In genomic region chr1:67686272-67687197, GRCh38 we compare ENCODE assay signal across 8 cellular contexts. TPM values are rescaled to one million over a fixed set of nuclear protein-coding genes. Genes with fewer than 3 reads are reported as not detected.
DNase-seq lines count a peak whose midpoint lies in the region; ATAC-seq and TF ChIP-seq lines count a peak whose summit lies in the region.

No MANE protein-coding gene starts in this region.

- H3K36me3 Mint-ChIP-seq in activated T-helper 17 cell treated with anti-CD3 and anti-CD28 coated beads, Interleukin-2, amount 50 U/mL, for 72 hours (ENCODE audit: low read depth), result peaks cover 69% of the 10 kb centered on the region
- H3K36me3 Mint-ChIP-seq in natural killer cell, result no peaks in the 10 kb centered on the region

- peak overlapping the region; percentile 97 for H3K27ac ChIP-seq in subcutaneous abdominal adipose tissue (ENCODE audit: low read depth, low read length)

- DNase-seq in DMS79 treated with DMSO at 0.1 percent for 48 hours (lab: John Stamatoyannopoulos, UW), result peak; percentile 74
- peak; percentile 46 for DNase-seq in KG1 (lab: John Stamatoyannopoulos, UW)
- DNase-seq in RKO (ENCODE audit: low spot score), result peak; percentile 99
- DNase-seq in fibroblast of peridontal ligament (ENCODE audit: extremely low read depth), result peak; percentile 98
- DNase-seq in natural killer cell, result peak; percentile 56

- no peaks in the 10 kb centered on the region for H3K27me3 ChIP-seq in subcutaneous abdominal adipose tissue (ENCODE audit: control insufficient read depth in 5 of 5, insufficient read depth in 4 of 5, low read length in 5 of 5)

- peak overlapping the region; percentile 97 for H3K27ac Mint-ChIP-seq in activated T-helper 17 cell treated with anti-CD3 and anti-CD28 coated beads, Interleukin-2, amount 50 U/mL, for 72 hours
- peak overlapping the region; percentile 81 to 94 for H3K27ac Mint-ChIP-seq in natural killer cell

- peaks cover 28% of the 10 kb centered on the region for H3K4me1 Mint-ChIP-seq in activated T-helper 17 cell treated with anti-CD3 and anti-CD28 coated beads, Interleukin-2, amount 50 U/mL, for 72 hours
- peaks cover 24 to 32% of the 10 kb centered on the region in 2 donors for H3K4me1 Mint-ChIP-seq in natural killer cell

- H3K4me1 ChIP-seq in subcutaneous abdominal adipose tissue (ENCODE audit: control insufficient read depth in 5 of 5, insufficient read depth in 5 of 5, low read length in 5 of 5), result peaks cover 4 to 41% (median 23%) of the 10 kb centered on the region in 5 donors

- peak overlapping the region; percentile 41 to 91 (median 85) for H3K9ac ChIP-seq in subcutaneous abdominal adipose tissue (ENCODE audit: low read length in 5 of 5)

- ATAC-seq in GM21737 (IDR thresholded peaks at IDR 0.05; ENCODE audit: unreplicated experiment), result peak; percentile 26
- ATAC-seq in activated T-helper 17 cell treated with anti-CD3 and anti-CD28 coated beads, Interleukin-2, amount 50 U/mL, for 72 hours (replicated peaks), result peak; percentile 50
- ATAC-seq in natural killer cell, result peak; percentile 9 to 12 (median 9)

- no peaks in the 10 kb centered on the region for H3K27me3 Mint-ChIP-seq in activated T-helper 17 cell treated with anti-CD3 and anti-CD28 coated beads, Interleukin-2, amount 50 U/mL, for 72 hours
- no peaks in the 10 kb centered on the region for H3K27me3 Mint-ChIP-seq in natural killer cell (ENCODE audit: low read depth in 2 of 2)

- H3K9me3 Mint-ChIP-seq in activated T-helper 17 cell treated with anti-CD3 and anti-CD28 coated beads, Interleukin-2, amount 50 U/mL, for 72 hours, result no peaks in the 10 kb centered on the region
- H3K9me3 Mint-ChIP-seq in natural killer cell, result no peaks in the 10 kb centered on the region

- TF ChIP-seq CTCF in natural killer cell (IDR thresholded peaks at IDR 0.05), result no peak

- peak overlapping the region; percentile 82 for H3K4me3 Mint-ChIP-seq in activated T-helper 17 cell treated with anti-CD3 and anti-CD28 coated beads, Interleukin-2, amount 50 U/mL, for 72 hours
- H3K4me3 Mint-ChIP-seq in natural killer cell, result peak overlapping the region; percentile 96

- peaks cover 0 to 23% (median 14%) of the 10 kb centered on the region in 5 donors for H3K36me3 ChIP-seq in subcutaneous abdominal adipose tissue (ENCODE audit: control insufficient read depth in 5 of 5, insufficient read depth in 5 of 5, low read length in 5 of 5)

- H3K4me3 ChIP-seq in subcutaneous abdominal adipose tissue (ENCODE audit: low read depth in 1 of 5, low read length in 5 of 5), result peak overlapping the region; percentile 77 to 96 (median 85)

- no peaks in the 10 kb centered on the region for H3K9me3 ChIP-seq in subcutaneous abdominal adipose tissue (ENCODE audit: control insufficient read depth in 5 of 5, low read length in 5 of 5)

- intact Hi-C loops in natural killer cell (cut with micrococcal nuclease), result loop anchor here (5.0 to 10.0 kb wide), 3 partner anchors 352 to 759 kb away; no protein-coding TSS in a partner anchor

RNA-seq across cellular contexts. Expression of gene GADD45A, which starts 1.5 kb away (rescaled TPM):
- total RNA-seq in activated T-helper 17 cell treated with anti-CD3 and anti-CD28 coated beads, Interleukin-2, amount 50 U/mL, for 72 hours, result 10 to 100 TPM; 70.9 to 83.8 TPM
- 10 to 100 TPM; 21.8 to 30.3 (median 26.6) TPM for total RNA-seq in natural killer cell

Comparison
In these comparisons a context has a peak if more than half of its experiments do, and no peak if none do; other contexts are left out.
1. Peak in every context shown above with its lines: DNase-seq, ATAC-seq, H3K4me3 ChIP-seq and H3K27ac ChIP-seq.
2. DNase-seq: peak in every context shown above with its lines; median percentile 99 in RKO; 98 in fibroblast of peridontal ligament; 74 in DMS79 treated with DMSO at 0.1 percent for 48 hours; 56 in natural killer cell; 46 in KG1.